Comparison of ENCODE assay signal across 16 cellular contexts in the genomic region with DNA sequence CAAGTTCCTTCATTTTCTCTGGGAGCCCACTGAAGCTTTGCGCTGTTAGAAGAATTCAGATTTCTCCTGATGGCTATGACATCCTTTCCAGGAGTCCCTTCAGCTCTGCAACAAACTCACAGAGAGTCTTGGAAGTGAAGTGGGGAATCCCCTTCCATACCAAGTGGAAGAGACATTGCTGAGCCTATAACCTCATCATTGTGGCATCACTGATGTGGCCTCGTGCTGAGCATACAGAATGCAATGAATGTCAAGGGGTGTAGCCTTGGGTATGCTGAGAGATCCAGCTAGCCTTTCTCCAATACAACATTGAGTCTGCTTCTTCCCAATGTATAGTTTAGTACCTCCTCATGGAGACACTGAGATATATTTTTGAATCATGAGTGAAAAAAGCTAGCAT.
DNase-seq lines count a peak whose midpoint lies in the region; ATAC-seq and TF ChIP-seq lines count a peak whose summit lies in the region.
"Had no signal": no experiment of that assay in that cellular context is flagged by ENCODE, and none has a peak within 500 bp of the region (broad histone marks: within the 10 kb centered on the region; RNA-seq: fewer than 3 reads in every experiment).

No MANE protein-coding gene starts in this region.

- POLR2A ChIA-PET in AG04450 (lab: Yijun Ruan, JAX) = no interaction called here

- no peaks in the 10 kb centered on the region for H3K27me3 ChIP-seq in AG04450 (ENCODE audit: control insufficient read depth, insufficient read depth, low read length)

- CTCF ChIA-PET in AG04450 (lab: Charles Lee) = no interaction called here

- no peak for TF ChIP-seq CTCF in AG04450 (IDR thresholded peaks at IDR 0.05; ENCODE audit: low read depth, low read length)

- DNase-seq in AG04450 (ENCODE audit: low read depth, low spot score) (peak; percentile 8), NCI-H226 (peak; percentile 12), astrocyte of the hippocampus (ENCODE audit: low read depth, low spot score) (peak; percentile 28), kidney tubule cell (ENCODE audit: low spot score) (peak; percentile 42), mucosa of gallbladder (ENCODE audit: low spot score) (no peak)
- DNase-seq: 8988T; C1 segment of cervical spinal cord; Calu3; CD4-positive, alpha-beta T cell; DMS 273 treated with DMSO at 0.1 percent for 48 hours; GDM1; HCEC 1CT; HFFc6 had no signal

- no peak overlapping the region for H3K4me3 ChIP-seq in AG04450 (ENCODE audit: low read depth, low read length)

- ATAC-seq in HG02642 (IDR thresholded peaks at IDR 0.05; ENCODE audit: poor library complexity, unreplicated experiment) = no peak
- no peak for ATAC-seq in GM18502 (IDR thresholded peaks at IDR 0.05; ENCODE audit: poor library complexity, unreplicated experiment)

- no peaks in the 10 kb centered on the region for H3K9me3 ChIP-seq in AG04450 (ENCODE audit: control insufficient read depth, insufficient read depth, low read length)

- no peak overlapping the region for H3K27ac ChIP-seq in AG04450 (ENCODE audit: low read depth, low read length)
- H3K27ac ChIP-seq: HL-60 had no signal
